Comparison of ENCODE assay signal across 1 cellular context in the genomic region with DNA sequence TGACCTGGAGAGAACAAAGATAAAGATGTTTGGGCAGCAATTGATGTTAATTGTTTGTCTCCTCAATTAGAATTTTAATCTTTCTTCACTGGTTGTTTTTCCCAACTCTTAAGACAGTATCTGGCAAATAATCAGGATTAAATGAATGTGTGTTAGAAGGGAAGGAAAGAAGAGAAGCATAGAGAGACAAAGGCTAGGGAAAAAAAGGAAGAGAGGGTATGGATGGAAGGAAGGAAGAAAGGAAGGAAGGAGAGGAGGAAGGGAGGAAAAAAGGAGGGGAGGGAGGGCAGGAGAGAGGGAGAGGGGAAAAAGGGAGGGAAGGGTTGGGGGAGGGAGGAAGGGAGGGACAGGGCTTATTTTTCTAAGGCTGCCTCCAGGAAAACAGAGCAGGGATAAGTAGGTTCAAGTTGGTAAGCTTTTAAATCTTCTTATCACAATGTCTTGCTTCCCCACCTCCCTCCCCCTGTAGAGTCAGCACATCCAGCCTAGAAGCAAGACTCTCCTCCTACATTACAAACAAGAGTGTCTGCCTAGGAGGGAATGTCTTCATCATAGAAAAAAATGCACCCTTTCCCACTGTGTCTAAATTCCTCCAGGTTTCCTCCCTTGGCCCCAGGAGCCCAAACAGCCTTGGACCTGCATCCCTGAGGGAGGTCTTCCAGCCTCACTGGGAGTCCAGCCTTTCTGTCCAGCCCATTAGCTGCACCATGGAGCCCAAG.
TF ChIP-seq lines count a peak whose summit lies in the region.

No MANE protein-coding gene starts in this region.

TF ChIP-seq in K562, 482 proteins besides CTCF, POLR2A, EP300 and RAD21 (continued from another document and continues in another):
- TF ChIP-seq, protein P1, sequence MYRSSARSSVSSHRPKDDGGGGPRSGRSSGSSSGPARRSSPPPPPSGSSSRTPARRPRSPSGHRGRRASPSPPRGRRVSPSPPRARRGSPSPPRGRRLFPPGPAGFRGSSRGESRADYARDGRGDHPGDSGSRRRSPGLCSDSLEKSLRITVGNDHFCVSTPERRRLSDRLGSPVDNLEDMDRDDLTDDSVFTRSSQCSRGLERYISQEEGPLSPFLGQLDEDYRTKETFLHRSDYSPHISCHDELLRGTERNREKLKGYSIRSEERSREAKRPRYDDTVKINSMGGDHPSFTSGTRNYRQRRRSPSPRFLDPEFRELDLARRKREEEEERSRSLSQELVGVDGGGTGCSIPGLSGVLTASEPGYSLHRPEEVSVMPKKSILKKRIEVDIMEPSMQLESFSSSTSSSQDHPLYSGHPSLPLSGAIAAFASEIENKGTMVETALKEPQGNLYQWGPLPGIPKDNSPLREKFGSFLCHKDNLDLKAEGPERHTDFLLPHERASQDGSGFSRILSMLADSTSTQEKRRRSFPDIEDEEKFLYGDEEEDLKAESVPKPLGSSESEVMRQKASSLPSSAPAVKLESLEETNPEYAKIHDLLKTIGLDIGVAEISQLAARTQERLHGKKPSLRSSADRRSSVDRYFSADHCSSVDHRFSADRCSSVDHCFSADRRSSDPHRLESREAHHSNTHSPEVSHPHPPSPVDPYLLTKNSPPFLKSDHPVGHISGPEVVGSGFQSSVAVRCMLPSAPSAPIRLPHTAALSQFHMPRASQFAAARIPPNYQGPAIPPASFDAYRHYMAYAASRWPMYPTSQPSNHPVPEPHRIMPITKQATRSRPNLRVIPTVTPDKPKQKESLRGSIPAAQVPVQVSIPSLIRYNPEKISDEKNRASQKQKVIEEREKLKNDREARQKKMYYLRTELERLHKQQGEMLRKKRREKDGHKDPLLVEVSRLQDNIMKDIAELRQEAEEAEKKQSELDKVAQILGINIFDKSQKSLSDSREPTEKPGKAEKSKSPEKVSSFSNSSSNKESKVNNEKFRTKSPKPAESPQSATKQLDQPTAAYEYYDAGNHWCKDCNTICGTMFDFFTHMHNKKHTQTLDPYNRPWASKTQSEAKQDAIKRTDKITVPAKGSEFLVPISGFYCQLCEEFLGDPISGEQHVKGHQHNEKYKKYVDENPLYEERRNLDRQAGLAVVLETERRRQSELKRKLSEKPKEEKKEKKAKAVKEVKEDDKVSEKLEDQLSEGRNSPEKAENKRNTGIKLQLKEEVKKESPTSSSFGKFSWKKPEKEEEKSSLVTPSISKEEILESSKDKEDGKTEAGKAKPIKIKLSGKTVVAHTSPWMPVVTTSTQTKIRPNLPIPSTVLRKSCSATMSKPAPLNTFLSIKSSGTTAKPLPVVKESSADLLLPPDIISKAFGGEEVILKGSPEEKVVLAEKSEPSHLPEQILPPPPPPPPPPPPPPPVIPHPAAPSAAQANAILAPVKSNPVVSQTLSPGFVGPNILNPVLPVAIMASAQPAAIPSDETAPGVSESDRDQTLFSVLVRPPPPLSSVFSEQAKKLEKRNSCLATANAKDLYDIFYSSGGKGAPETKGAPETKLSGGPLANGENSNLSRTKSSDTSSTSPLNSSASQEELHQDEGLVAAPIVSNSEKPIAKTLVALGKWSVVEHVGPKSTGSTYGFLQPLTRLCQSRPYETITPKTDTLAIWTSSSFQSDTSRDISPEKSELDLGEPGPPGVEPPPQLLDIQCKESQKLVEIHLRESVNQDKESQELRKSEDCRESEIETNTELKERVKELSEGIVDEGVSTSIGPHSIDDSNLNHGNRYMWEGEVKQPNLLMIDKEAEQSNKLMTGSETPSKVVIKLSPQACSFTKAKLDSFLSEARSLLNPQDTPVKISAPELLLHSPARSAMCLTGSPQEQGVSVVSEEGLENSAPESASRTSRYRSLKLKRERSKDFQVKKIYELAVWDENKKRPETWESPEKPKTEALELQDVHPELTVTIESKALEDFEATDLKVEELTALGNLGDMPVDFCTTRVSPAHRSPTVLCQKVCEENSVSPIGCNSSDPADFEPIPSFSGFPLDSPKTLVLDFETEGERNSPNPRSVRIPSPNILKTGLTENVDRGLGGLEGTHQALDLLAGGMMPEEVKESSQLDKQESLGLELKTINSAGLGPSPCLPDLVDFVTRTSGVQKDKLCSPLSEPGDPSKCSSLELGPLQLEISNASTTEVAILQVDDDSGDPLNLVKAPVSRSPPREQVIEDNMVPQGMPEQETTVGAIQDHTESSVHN (IDR thresholded peaks at IDR 0.05; ENCODE audit: borderline replicate concordance in 1 of 2, low read depth in 1 of 2), result 0 out of 4 replicates have a peak, but pooled peaks of 1 of the 2 experiments have one; percentile 34
- TF ChIP-seq PCBP1 (IDR thresholded peaks at IDR 0.05; ENCODE audit: low read depth, low read length, poor library complexity, severe bottlenecking), result no peak
- TF ChIP-seq ASH1L (IDR thresholded peaks at IDR 0.05; ENCODE audit: borderline replicate concordance, low read depth, partially characterized antibody), result no peak
- no peak for TF ChIP-seq TRIM28 (IDR thresholded peaks at IDR 0.05)
- no peak for TF ChIP-seq MIER1 (IDR thresholded peaks at IDR 0.05; ENCODE audit: low read depth)
- TF ChIP-seq SETDB1 (IDR thresholded peaks at IDR 0.05; ENCODE audit: low read length), result no peak
- TF ChIP-seq, protein P2, sequence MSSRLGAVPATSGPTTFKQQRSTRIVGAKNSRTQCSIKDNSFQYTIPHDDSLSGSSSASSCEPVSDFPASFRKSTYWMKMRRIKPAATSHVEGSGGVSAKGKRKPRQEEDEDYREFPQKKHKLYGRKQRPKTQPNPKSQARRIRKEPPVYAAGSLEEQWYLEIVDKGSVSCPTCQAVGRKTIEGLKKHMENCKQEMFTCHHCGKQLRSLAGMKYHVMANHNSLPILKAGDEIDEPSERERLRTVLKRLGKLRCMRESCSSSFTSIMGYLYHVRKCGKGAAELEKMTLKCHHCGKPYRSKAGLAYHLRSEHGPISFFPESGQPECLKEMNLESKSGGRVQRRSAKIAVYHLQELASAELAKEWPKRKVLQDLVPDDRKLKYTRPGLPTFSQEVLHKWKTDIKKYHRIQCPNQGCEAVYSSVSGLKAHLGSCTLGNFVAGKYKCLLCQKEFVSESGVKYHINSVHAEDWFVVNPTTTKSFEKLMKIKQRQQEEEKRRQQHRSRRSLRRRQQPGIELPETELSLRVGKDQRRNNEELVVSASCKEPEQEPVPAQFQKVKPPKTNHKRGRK (tag; IDR thresholded peaks at IDR 0.05), result peak; percentile 89
- TF ChIP-seq ZNF23 (CRISPR knock-in tag; IDR thresholded peaks at IDR 0.05), result no peak
- TF ChIP-seq, protein P3, sequence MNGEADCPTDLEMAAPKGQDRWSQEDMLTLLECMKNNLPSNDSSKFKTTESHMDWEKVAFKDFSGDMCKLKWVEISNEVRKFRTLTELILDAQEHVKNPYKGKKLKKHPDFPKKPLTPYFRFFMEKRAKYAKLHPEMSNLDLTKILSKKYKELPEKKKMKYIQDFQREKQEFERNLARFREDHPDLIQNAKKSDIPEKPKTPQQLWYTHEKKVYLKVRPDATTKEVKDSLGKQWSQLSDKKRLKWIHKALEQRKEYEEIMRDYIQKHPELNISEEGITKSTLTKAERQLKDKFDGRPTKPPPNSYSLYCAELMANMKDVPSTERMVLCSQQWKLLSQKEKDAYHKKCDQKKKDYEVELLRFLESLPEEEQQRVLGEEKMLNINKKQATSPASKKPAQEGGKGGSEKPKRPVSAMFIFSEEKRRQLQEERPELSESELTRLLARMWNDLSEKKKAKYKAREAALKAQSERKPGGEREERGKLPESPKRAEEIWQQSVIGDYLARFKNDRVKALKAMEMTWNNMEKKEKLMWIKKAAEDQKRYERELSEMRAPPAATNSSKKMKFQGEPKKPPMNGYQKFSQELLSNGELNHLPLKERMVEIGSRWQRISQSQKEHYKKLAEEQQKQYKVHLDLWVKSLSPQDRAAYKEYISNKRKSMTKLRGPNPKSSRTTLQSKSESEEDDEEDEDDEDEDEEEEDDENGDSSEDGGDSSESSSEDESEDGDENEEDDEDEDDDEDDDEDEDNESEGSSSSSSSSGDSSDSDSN (IDR thresholded peaks at IDR 0.05; ENCODE audit: borderline replicate concordance in 1 of 2, low read depth in 2 of 2, low read length in 2 of 2), result no peak
- no peak for TF ChIP-seq TAF15 (IDR thresholded peaks at IDR 0.05; ENCODE audit: low read depth, low read length)
- TF ChIP-seq BRD4 (IDR thresholded peaks at IDR 0.05), result no peak
- peak; percentile 65; the same call in 1 of the 2 replicates for TF ChIP-seq KLF6 (CRISPR knock-in tag; IDR thresholded peaks at IDR 0.05; ENCODE audit: borderline replicate concordance)
- TF ChIP-seq MAFF (IDR thresholded peaks at IDR 0.05; ENCODE audit: low read length), result no peak
- TF ChIP-seq JUNB (CRISPR knock-in tag; conservative IDR thresholded peaks at IDR 0.05), result no peak
- no peak for TF ChIP-seq GTF2E2 (tag; IDR thresholded peaks at IDR 0.05)
- TF ChIP-seq RBBP5 (IDR thresholded peaks at IDR 0.05; ENCODE audit: borderline replicate concordance, insufficient read depth, low read length, poor library complexity, severe bottlenecking), result no peak
- TF ChIP-seq FIP1L1 (IDR thresholded peaks at IDR 0.05; ENCODE audit: low read depth, low read length, poor library complexity, severe bottlenecking), result no peak
- no peak for TF ChIP-seq NR4A1 (CRISPR knock-in tag; IDR thresholded peaks at IDR 0.05)
- no peak for TF ChIP-seq NR4A1 (tag; IDR thresholded peaks at IDR 0.05)
- no peak for TF ChIP-seq CHD1 (IDR thresholded peaks at IDR 0.05; ENCODE audit: low read length)
- TF ChIP-seq CBX1 (IDR thresholded peaks at IDR 0.05; ENCODE audit: low read depth), result no peak
- no peak for TF ChIP-seq ZNF408 (CRISPR knock-in tag; IDR thresholded peaks at IDR 0.05; ENCODE audit: low read depth)
- no peak for TF ChIP-seq SMARCA4 (IDR thresholded peaks at IDR 0.05)
- no peak for TF ChIP-seq KDM4B (IDR thresholded peaks at IDR 0.05; ENCODE audit: borderline replicate concordance in 2 of 2, low read depth in 1 of 2)
- TF ChIP-seq FOXA3 (CRISPR knock-in tag; conservative IDR thresholded peaks at IDR 0.05 in 1 of 2, IDR thresholded peaks at IDR 0.05 in 1 of 2), result peak in 1 of 2 experiments; percentile 2; a peak in 1 of 4 replicates
- TF ChIP-seq POU5F1 (IDR thresholded peaks at IDR 0.05; ENCODE audit: borderline replicate concordance, low read depth, low read length, partially characterized antibody), result no peak
- no peak for TF ChIP-seq RNF2 (IDR thresholded peaks at IDR 0.05)
- peak; percentile 41; the same call in 1 of the 2 replicates for TF ChIP-seq ZNF583 (CRISPR knock-in tag; IDR thresholded peaks at IDR 0.05)
- TF ChIP-seq ZNF175 (CRISPR knock-in tag; IDR thresholded peaks at IDR 0.05; ENCODE audit: low read depth), result peak; percentile 4; the same call in 1 of the 2 replicates
- TF ChIP-seq, protein P4, sequence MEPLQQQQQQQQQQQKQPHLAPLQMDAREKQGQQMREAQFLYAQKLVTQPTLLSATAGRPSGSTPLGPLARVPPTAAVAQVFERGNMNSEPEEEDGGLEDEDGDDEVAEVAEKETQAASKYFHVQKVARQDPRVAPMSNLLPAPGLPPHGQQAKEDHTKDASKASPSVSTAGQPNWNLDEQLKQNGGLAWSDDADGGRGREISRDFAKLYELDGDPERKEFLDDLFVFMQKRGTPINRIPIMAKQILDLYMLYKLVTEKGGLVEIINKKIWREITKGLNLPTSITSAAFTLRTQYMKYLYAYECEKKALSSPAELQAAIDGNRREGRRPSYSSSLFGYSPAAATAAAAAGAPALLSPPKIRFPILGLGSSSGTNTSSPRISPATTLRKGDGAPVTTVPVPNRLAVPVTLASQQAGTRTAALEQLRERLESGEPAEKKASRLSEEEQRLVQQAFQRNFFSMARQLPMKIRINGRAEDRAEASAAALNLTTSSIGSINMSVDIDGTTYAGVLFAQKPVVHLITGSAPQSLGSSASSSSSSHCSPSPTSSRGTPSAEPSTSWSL (CRISPR knock-in tag; IDR thresholded peaks at IDR 0.05; ENCODE audit: borderline replicate concordance), result no peak
- no peak for TF ChIP-seq CEBPB (tag; IDR thresholded peaks at IDR 0.05)
- no peak for TF ChIP-seq U2AF2 (optimal IDR thresholded peaks at IDR 0.05; ENCODE audit: low read depth, low read length)
- TF ChIP-seq ZNF12 (CRISPR knock-in tag; IDR thresholded peaks at IDR 0.05), result no peak
- TF ChIP-seq, protein P5, sequence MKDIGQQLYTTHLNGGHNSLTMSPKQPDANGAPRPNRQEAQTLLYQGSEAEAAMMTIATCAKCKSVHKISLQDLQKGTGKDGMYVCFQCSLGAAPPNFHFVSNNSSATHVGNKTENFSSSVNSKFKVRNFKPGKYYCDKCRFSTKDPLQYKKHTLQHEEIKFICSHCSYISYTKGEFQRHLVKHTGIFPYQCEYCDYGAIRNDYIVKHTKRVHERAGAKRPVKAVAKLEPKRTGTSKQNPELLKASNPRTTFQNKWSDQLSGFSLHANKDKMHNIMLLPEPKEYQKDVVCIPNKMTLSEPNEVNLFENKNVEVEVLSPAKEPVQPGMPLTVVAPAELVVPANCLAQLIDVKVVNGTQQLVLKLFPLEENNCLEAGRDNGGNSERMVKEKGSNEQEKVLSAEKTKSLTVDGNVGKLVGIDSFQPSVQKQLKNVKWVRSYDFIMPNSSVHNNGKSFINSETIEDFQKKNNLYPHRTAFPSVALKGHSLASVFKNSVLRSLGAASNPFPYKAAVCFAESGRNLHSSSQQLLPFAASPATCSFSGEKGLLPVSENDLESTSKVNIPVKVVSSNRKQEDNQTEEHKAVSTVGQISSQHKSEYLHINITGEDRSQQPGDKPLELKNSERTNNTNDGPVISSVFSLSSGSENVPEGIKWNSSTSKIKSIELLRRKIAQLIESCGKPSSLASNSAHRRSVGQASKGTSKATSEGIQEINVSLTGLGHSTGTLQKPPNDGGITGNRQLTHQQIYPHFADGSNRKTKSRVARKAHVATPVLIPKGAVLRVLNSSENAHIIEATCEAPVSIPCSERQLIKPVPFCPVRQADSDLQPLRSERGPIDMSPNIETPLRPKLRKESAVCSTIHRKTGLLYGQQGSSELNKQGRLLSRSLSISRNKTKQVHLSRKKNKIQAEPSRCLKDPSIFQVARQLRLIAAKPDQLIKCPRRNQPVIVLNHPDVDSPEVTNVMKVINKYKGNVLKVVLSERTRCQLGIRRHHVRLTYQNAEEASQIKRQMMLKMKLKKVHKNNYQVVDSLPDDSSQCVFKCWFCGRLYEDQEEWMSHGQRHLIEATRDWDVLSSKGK (CRISPR knock-in tag; IDR thresholded peaks at IDR 0.05), result no peak
- TF ChIP-seq ZNF197 (CRISPR knock-in tag; IDR thresholded peaks at IDR 0.05; ENCODE audit: low read depth), result no peak
- no peak for TF ChIP-seq HCFC1 (IDR thresholded peaks at IDR 0.05; ENCODE audit: low read depth, low read length)
- no peak for TF ChIP-seq TEAD2 (tag; IDR thresholded peaks at IDR 0.05)
- TF ChIP-seq GABPB1 (CRISPR knock-in tag; IDR thresholded peaks at IDR 0.05), result no peak
- TF ChIP-seq SLC30A9 (CRISPR knock-in tag; IDR thresholded peaks at IDR 0.05), result no peak
- TF ChIP-seq NR2C1 (IDR thresholded peaks at IDR 0.05), result no peak
- no peak; the same call in 1 of the 2 replicates for TF ChIP-seq NR2C1 (tag; IDR thresholded peaks at IDR 0.05)
- TF ChIP-seq COPS2 (conservative IDR thresholded peaks at IDR 0.05), result no peak
- TF ChIP-seq NR2F6 (CRISPR knock-in tag; IDR thresholded peaks at IDR 0.05), result no peak
- TF ChIP-seq, protein P6, sequence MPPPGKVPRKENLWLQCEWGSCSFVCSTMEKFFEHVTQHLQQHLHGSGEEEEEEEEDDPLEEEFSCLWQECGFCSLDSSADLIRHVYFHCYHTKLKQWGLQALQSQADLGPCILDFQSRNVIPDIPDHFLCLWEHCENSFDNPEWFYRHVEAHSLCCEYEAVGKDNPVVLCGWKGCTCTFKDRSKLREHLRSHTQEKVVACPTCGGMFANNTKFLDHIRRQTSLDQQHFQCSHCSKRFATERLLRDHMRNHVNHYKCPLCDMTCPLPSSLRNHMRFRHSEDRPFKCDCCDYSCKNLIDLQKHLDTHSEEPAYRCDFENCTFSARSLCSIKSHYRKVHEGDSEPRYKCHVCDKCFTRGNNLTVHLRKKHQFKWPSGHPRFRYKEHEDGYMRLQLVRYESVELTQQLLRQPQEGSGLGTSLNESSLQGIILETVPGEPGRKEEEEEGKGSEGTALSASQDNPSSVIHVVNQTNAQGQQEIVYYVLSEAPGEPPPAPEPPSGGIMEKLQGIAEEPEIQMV (tag; conservative IDR thresholded peaks at IDR 0.05; ENCODE audit: low read depth), result peak; percentile 9; the same call in 1 of the 2 replicates
- TF ChIP-seq MAZ (CRISPR knock-in tag; conservative IDR thresholded peaks at IDR 0.05 in 1 of 2, IDR thresholded peaks at IDR 0.05 in 1 of 2), result peak in 1 of 2 experiments; percentile 37; a peak in 2 of 4 replicates
